24 cellular contexts compared by ENCODE assay signal in the genomic region with DNA sequence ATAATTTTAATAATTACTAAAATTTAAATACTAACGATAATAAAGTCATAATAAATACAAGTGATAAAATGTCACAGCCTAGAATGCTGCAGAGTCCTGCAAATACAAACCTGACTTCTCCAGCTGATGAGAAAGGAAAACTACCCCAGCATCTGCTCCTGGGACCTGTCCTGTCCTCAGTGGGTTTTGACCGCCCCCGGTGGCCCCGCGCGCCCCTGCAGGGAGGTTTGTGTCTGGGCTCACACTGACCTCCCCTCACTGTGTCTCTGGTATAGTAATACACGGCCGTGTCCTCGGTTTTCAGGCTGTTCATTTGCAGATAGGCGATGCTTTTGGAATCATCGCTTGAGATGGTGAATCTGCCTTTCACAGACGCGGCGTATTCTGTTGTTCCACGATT.
DNase-seq lines count a peak whose midpoint lies in the region; ATAC-seq and TF ChIP-seq lines count a peak whose summit lies in the region.
"Had no signal": no experiment of that assay in that cellular context is flagged by ENCODE, and none has a peak within 500 bp of the region (broad histone marks: within the 10 kb centered on the region; RNA-seq: fewer than 3 reads in every experiment).

No MANE protein-coding gene starts in this region.

- H3K4me3 ChIP-seq in GM12875 (ENCODE audit: low read depth, low read length) = no peak overlapping the region
- H3K4me3 ChIP-seq: mucosa of descending colon, right lobe of liver, upper lobe of right lung had no signal

- no peak overlapping the region for H3K27ac Mint-ChIP-seq in activated CD4-positive, alpha-beta T cell treated with anti-CD3 and anti-CD28 coated beads for 36 hours
- H3K27ac Mint-ChIP-seq: CD14-positive monocyte had no signal

- ATAC-seq in activated CD4-positive, alpha-beta T cell treated with anti-CD3 and anti-CD28 coated beads for 36 hours = no peak
- ATAC-seq in HG03378 (IDR thresholded peaks at IDR 0.05; ENCODE audit: unreplicated experiment) (no peak), HG02763 (IDR thresholded peaks at IDR 0.05; ENCODE audit: unreplicated experiment) (no peak)
- ATAC-seq: left ventricle myocardium superior, mucosa of descending colon, right lobe of liver, upper lobe of right lung had no signal

- POLR2A ChIA-PET in activated CD4-positive, alpha-beta T cell treated with anti-CD3 and anti-CD28 coated beads for 36 hours (lab: Charles Lee) = no interaction called here

- peak; percentile 75 for DNase-seq in activated CD4-positive, alpha-beta T cell treated with anti-CD3 and anti-CD28 coated beads for 36 hours
- no peak for DNase-seq in activated CD4-positive, alpha-beta T cell treated with anti-CD3 and anti-CD28 coated beads, Interleukin-2, amount 50 U/mL, for 4 hours
- peak; percentile 37 for DNase-seq in activated CD8-positive, alpha-beta memory T cell treated with anti-CD3 and anti-CD28 coated beads, Interleukin-2, amount 50 U/mL, for 4 hours
- peak; percentile 11 to 18 for DNase-seq in stimulated activated CD4-positive, alpha-beta T cell treated with anti-CD3 and anti-CD28 coated beads, Interleukin-4, amount 100 ng/mL, for 4 hours
- no peak for DNase-seq in NCI-H82 treated with DMSO at 0.1 percent for 48 hours (lab: John Stamatoyannopoulos, UW; ENCODE audit: unreplicated experiment)
- DNase-seq: amniotic stem cell; central memory CD4-positive, alpha-beta T cell; DMS153; effector CD4-positive, alpha-beta T cell; glutamatergic neuron; Karpas-422; left ventricle myocardium superior; mucosa of descending colon; NCI-H1417; NCI-H226; occipital lobe; right lobe of liver; stimulated activated naive CD4-positive, alpha-beta T cell; SW 1271; upper lobe of right lung had no signal

- peaks cover 2% of the 10 kb centered on the region for H3K9me3 Mint-ChIP-seq in activated CD4-positive, alpha-beta T cell treated with anti-CD3 and anti-CD28 coated beads for 36 hours (ENCODE audit: low read depth)

- peaks cover 4% of the 10 kb centered on the region for H3K27me3 Mint-ChIP-seq in activated CD4-positive, alpha-beta T cell treated with anti-CD3 and anti-CD28 coated beads for 36 hours

- H3K4me3 Mint-ChIP-seq in activated CD4-positive, alpha-beta T cell treated with anti-CD3 and anti-CD28 coated beads for 36 hours = no peak overlapping the region
- H3K4me3 Mint-ChIP-seq: CD14-positive monocyte had no signal

- CTCF ChIA-PET in activated CD4-positive, alpha-beta T cell treated with anti-CD3 and anti-CD28 coated beads for 36 hours (lab: Charles Lee) = interaction anchor here (0.8 to 7.3 kb wide), 8 partner anchors 9 to 165 kb away, joined by 3 to 106 read pairs (median 7); no protein-coding TSS in a partner anchor

- intact Hi-C loops in activated CD4-positive, alpha-beta T cell treated with anti-CD3 and anti-CD28 coated beads for 36 hours (cut with DNase I, micrococcal nuclease) = no loop called here

- no peaks in the 10 kb centered on the region for H3K36me3 Mint-ChIP-seq in activated CD4-positive, alpha-beta T cell treated with anti-CD3 and anti-CD28 coated beads for 36 hours (ENCODE audit: low read depth)
- H3K36me3 Mint-ChIP-seq: CD14-positive monocyte had no signal

- 0 out of 2 replicates have a peak, but pooled peaks have one; percentile 34 for TF ChIP-seq CTCF in GM12875 (IDR thresholded peaks at IDR 0.05; ENCODE audit: borderline replicate concordance, insufficient read depth, low read depth, low read length)

- H3K4me1 Mint-ChIP-seq in activated CD4-positive, alpha-beta T cell treated with anti-CD3 and anti-CD28 coated beads for 36 hours = peaks cover 23% of the 10 kb centered on the region

Comparison
In these comparisons a context has a peak if more than half of its experiments do, and no peak if none do; other contexts are left out.
1. DNase-seq: peak in activated CD4-positive, alpha-beta T cell treated with anti-CD3 and anti-CD28 coated beads for 36 hours (single experiment), activated CD8-positive, alpha-beta memory T cell treated with anti-CD3 and anti-CD28 coated beads, Interleukin-2, amount 50 U/mL, for 4 hours (single experiment) and stimulated activated CD4-positive, alpha-beta T cell treated with anti-CD3 and anti-CD28 coated beads, Interleukin-4, amount 100 ng/mL, for 4 hours (2 of 2); none in activated CD4-positive, alpha-beta T cell treated with anti-CD3 and anti-CD28 coated beads, Interleukin-2, amount 50 U/mL, for 4 hours (0 of 2) and NCI-H82 treated with DMSO at 0.1 percent for 48 hours (single experiment).